In genomic region chr1:211416246-211416627, GRCh38 we compare ENCODE assay signal across 8 cellular contexts.
DNase-seq lines count a peak whose midpoint lies in the region; ATAC-seq and TF ChIP-seq lines count a peak whose summit lies in the region.
"Not testable (repeated sequence)": the region's sequence is repeated elsewhere in the genome, so short reads cannot be mapped to it uniquely, and the experiment has no call there.

No MANE protein-coding gene starts in this region.

- H3K9me3 ChIP-seq in skeletal muscle satellite cell (replicated peaks; ENCODE audit: low read length), result not testable (repeated sequence)

- ATAC-seq in GM19324 (IDR thresholded peaks at IDR 0.05; ENCODE audit: low FRiP score, unreplicated experiment) (peak; percentile 80), HG03025 (IDR thresholded peaks at IDR 0.05; ENCODE audit: low FRiP score, unreplicated experiment) (peak; percentile 63)

- not testable (repeated sequence) for H3K27me3 ChIP-seq in kidney epithelial cell (ENCODE audit: control insufficient read depth, insufficient read depth, low read length); skeletal muscle satellite cell (ENCODE audit: control insufficient read depth, insufficient read depth, low read length)

- H3K4me3 ChIP-seq in AG10803 (ENCODE audit: low read length) (peak overlapping the region; percentile 15), kidney epithelial cell (ENCODE audit: low read depth, low read length) (peak overlapping the region; percentile 24), skeletal muscle satellite cell (ENCODE audit: low read length) (peak overlapping the region; percentile 65)

- H3K4me2 ChIP-seq in skeletal muscle satellite cell (ENCODE audit: low read length), result peak overlapping the region; percentile 79

- not testable (repeated sequence) for H3K36me3 ChIP-seq in kidney epithelial cell (ENCODE audit: control insufficient read depth, insufficient read depth, low read length); skeletal muscle satellite cell (ENCODE audit: insufficient read depth, low read length)

- H3K9ac ChIP-seq in skeletal muscle satellite cell (ENCODE audit: low read depth, low read length), result peak overlapping the region; percentile 69

- DNase-seq in AG10803 (ENCODE audit: low read depth) (peak; percentile 15), NCI-H2171 (lab: John Stamatoyannopoulos, UW) (peak; percentile 24), dermis blood vessel endothelial cell (peak; percentile 47)
- peak; percentile 78 for DNase-seq in activated CD8-positive, alpha-beta memory T cell treated with anti-CD3 and anti-CD28 coated beads for 24 hours
- not testable (repeated sequence) for DNase-seq in kidney epithelial cell (ENCODE audit: low read depth)

- H3K4me1 ChIP-seq in skeletal muscle satellite cell (ENCODE audit: control insufficient read depth, insufficient read depth, low read length), result peaks cover 20% of the 10 kb centered on the region

- TF ChIP-seq CTCF in AG10803 (conservative IDR thresholded peaks at IDR 0.05; ENCODE audit: low read length), result not testable (repeated sequence)
- TF ChIP-seq CTCF in kidney epithelial cell (IDR thresholded peaks at IDR 0.05; ENCODE audit: insufficient read depth, low read length, poor library complexity, severe bottlenecking), result peak; percentile 16

Comparison
In these comparisons a context has a peak if more than half of its experiments do, and no peak if none do; other contexts are left out.
1. H3K4me3 ChIP-seq: peak in every context shown above with its lines; median percentile 65 in skeletal muscle satellite cell; 24 in kidney epithelial cell; 15 in AG10803.